23 cellular contexts compared by ENCODE assay signal in genomic region chr20:44731657-44732056, GRCh38. TPM values are rescaled to one million over a fixed set of nuclear protein-coding genes. Genes with fewer than 3 reads are reported as not detected.
DNase-seq lines count a peak whose midpoint lies in the region; ATAC-seq and TF ChIP-seq lines count a peak whose summit lies in the region.
"Had no signal": no experiment of that assay in that cellular context is flagged by ENCODE, and none has a peak within 500 bp of the region (broad histone marks: within the 10 kb centered on the region; RNA-seq: fewer than 3 reads in every experiment).

No MANE protein-coding gene starts in this region.

- 59 to 64% methylated on average over 8 of the region's 8 CpGs for WGBS in heart right ventricle, 2 donors
- 71 to 84% methylated on average over 8 of the region's 8 CpGs for WGBS in sigmoid colon, 2 donors

- H3K27ac ChIP-seq in heart right ventricle (peak overlapping the region in 7 of 10 donors; percentile 20 to 74 (median 58)), sigmoid colon (peak overlapping the region in 3 of 4 donors; percentile 31 to 48 (median 39))
- H3K27ac ChIP-seq: breast epithelium, VCaP had no signal

- BruUV-seq in Calu3 (replicated peaks; lab: Mats Ljungman, UMichigan): no TSS peak

- in situ Hi-C loops in KBM-7 (cut with MboI; ENCODE audit: low pct_unique_long_range_greater_than_20kb, low sequenced_read_pairs): no loop called here

- ATAC-seq in heart right ventricle: peak in 3 of 8 donors; percentile 4 to 18 (median 17)
- no peak for ATAC-seq in activated naive CD8-positive, alpha-beta T cell treated with anti-CD3 and anti-CD28 coated beads, Interleukin-2, amount 50 U/mL, for 24 hours
- ATAC-seq: naive thymus-derived CD4-positive, alpha-beta T cell had no signal

- POLR2A ChIA-PET in HEK293T (lab: Yijun Ruan, JAX): no interaction called here

- H3K27ac Mint-ChIP-seq in Calu3 (ENCODE audit: unreplicated experiment): peak overlapping the region; percentile 84
- no peak overlapping the region for H3K27ac Mint-ChIP-seq in activated naive CD8-positive, alpha-beta T cell treated with anti-CD3 and anti-CD28 coated beads, Interleukin-2, amount 50 U/mL, for 24 hours
- H3K27ac Mint-ChIP-seq: activated CD4-positive, alpha-beta T cell treated with anti-CD3 and anti-CD28 coated beads, Interleukin-2, amount 10 ng/mL, durations not matched to agents 7 days and 5 days; CD8-positive, alpha-beta memory T cell; dendritic cell treated with granulocyte-macrophage colony-stimulating factor and Interleukin-4, amounts not matched to agents 40 ng/mL and 50 ng/mL, for 4 days; naive thymus-derived CD4-positive, alpha-beta T cell had no signal

- no peaks in the 10 kb centered on the region for H3K36me3 ChIP-seq in heart right ventricle
- no peaks in the 10 kb centered on the region for H3K36me3 ChIP-seq in sigmoid colon
- H3K36me3 ChIP-seq: breast epithelium, HAP-1, ovary, tibial nerve had no signal

- intact Hi-C loops in Calu3 (cut with micrococcal nuclease; ENCODE audit: unreplicated experiment) (loop anchor here (2.0 to 10.0 kb wide), 2 partner anchors 39 to 517 kb away; partner anchors contain the start of gene OSER1), heart right ventricle (cut with DNase I) (loop anchor here in 8 of 10 donors (1.0 to 10.0 kb wide), 10 partner anchors 40 to 517 kb away; partner anchors contain the start of gene OSER1 (in 1 of the 8)), sigmoid colon (cut with DNase I) (loop anchor here (5.0 to 10.0 kb wide), 3 partner anchors 197 to 517 kb away; partner anchors contain the start of gene OSER1)

- TF ChIP-seq EP300 in sigmoid colon (IDR thresholded peaks at IDR 0.05): no peak

- no peak for DNase-seq in Calu3
- peak; percentile 76 for DNase-seq in NCI-H446 treated with DMSO at 0.1 percent for 48 hours (lab: John Stamatoyannopoulos, UW)
- DNase-seq in heart right ventricle: peak in 1 of 2 donors; percentile 59
- DNase-seq in sigmoid colon: no peak
- no peak for DNase-seq in HEK293T (ENCODE audit: extremely low spot score)
- no peak for DNase-seq in activated naive CD8-positive, alpha-beta T cell treated with anti-CD3 and anti-CD28 coated beads, Interleukin-2, amount 50 U/mL, for 24 hours
- DNase-seq in KBM-7: no peak
- DNase-seq: activated CD4-positive, alpha-beta T cell treated with anti-CD3 and anti-CD28 coated beads, Interleukin-2, amount 10 ng/mL, durations not matched to agents 7 days and 5 days; CD8-positive, alpha-beta memory T cell; EL; naive thymus-derived CD4-positive, alpha-beta T cell; NCI-H1105 treated with DMSO at 0.1 percent for 48 hours; PC-9; T-helper 2 cell had no signal

- H3K4me1 ChIP-seq in heart right ventricle (peaks cover 3 to 35% (median 23%) of the 10 kb centered on the region in 9 donors), sigmoid colon (peaks cover 0 to 39% (median 23%) of the 10 kb centered on the region in 4 donors)
- H3K4me1 ChIP-seq: breast epithelium had no signal

- H3K4me3 Mint-ChIP-seq in Calu3 (ENCODE audit: low read depth, unreplicated experiment): peak overlapping the region; percentile 3
- H3K4me3 Mint-ChIP-seq in activated naive CD8-positive, alpha-beta T cell treated with anti-CD3 and anti-CD28 coated beads, Interleukin-2, amount 50 U/mL, for 24 hours: no peak overlapping the region
- H3K4me3 Mint-ChIP-seq: activated CD4-positive, alpha-beta T cell treated with anti-CD3 and anti-CD28 coated beads, Interleukin-2, amount 10 ng/mL, durations not matched to agents 7 days and 5 days; CD8-positive, alpha-beta memory T cell; dendritic cell treated with granulocyte-macrophage colony-stimulating factor and Interleukin-4, amounts not matched to agents 40 ng/mL and 50 ng/mL, for 4 days; naive thymus-derived CD4-positive, alpha-beta T cell had no signal

- H3K27me3 ChIP-seq in heart right ventricle (no peaks in the 10 kb centered on the region), sigmoid colon (no peaks in the 10 kb centered on the region)
- H3K27me3 ChIP-seq: breast epithelium, ovary, tibial nerve had no signal

- peaks cover 85% of the 10 kb centered on the region for H3K4me1 Mint-ChIP-seq in Calu3 (ENCODE audit: low read depth, unreplicated experiment)
- H3K4me1 Mint-ChIP-seq in activated naive CD8-positive, alpha-beta T cell treated with anti-CD3 and anti-CD28 coated beads, Interleukin-2, amount 50 U/mL, for 24 hours: peaks cover 16% of the 10 kb centered on the region

- H3K36me3 Mint-ChIP-seq in Calu3 (ENCODE audit: insufficient read depth, unreplicated experiment): peaks cover 28% of the 10 kb centered on the region
- H3K36me3 Mint-ChIP-seq in activated naive CD8-positive, alpha-beta T cell treated with anti-CD3 and anti-CD28 coated beads, Interleukin-2, amount 50 U/mL, for 24 hours (ENCODE audit: low read depth): no peaks in the 10 kb centered on the region
- H3K36me3 Mint-ChIP-seq: CD8-positive, alpha-beta memory T cell had no signal

- H3K9me3 ChIP-seq in heart right ventricle: peaks cover 0 to 3% (median 0%) of the 10 kb centered on the region in 11 donors
- no peaks in the 10 kb centered on the region for H3K9me3 ChIP-seq in sigmoid colon
- H3K9me3 ChIP-seq: breast epithelium, HAP-1, ovary, tibial nerve had no signal

- H3K4me3 ChIP-seq in heart right ventricle (no peak overlapping the region), sigmoid colon (no peak overlapping the region)
- H3K4me3 ChIP-seq: breast epithelium, HAP-1, ovary, PC-9, tibial nerve had no signal

- no peaks in the 10 kb centered on the region for H3K9me3 Mint-ChIP-seq in Calu3 (ENCODE audit: low read depth, unreplicated experiment)
- no peaks in the 10 kb centered on the region for H3K9me3 Mint-ChIP-seq in activated naive CD8-positive, alpha-beta T cell treated with anti-CD3 and anti-CD28 coated beads, Interleukin-2, amount 50 U/mL, for 24 hours
- H3K9me3 Mint-ChIP-seq: CD8-positive, alpha-beta memory T cell had no signal

- H3K27me3 Mint-ChIP-seq in Calu3 (ENCODE audit: unreplicated experiment): no peaks in the 10 kb centered on the region
- no peaks in the 10 kb centered on the region for H3K27me3 Mint-ChIP-seq in activated naive CD8-positive, alpha-beta T cell treated with anti-CD3 and anti-CD28 coated beads, Interleukin-2, amount 50 U/mL, for 24 hours
- H3K27me3 Mint-ChIP-seq: activated CD4-positive, alpha-beta T cell treated with anti-CD3 and anti-CD28 coated beads, Interleukin-2, amount 10 ng/mL, durations not matched to agents 7 days and 5 days; naive thymus-derived CD4-positive, alpha-beta T cell had no signal

- no peak for TF ChIP-seq CTCF in Calu3 (IDR thresholded peaks at IDR 0.05; ENCODE audit: unreplicated experiment)
- TF ChIP-seq CTCF in heart right ventricle (IDR thresholded peaks at IDR 0.05): no peak
- no peak for TF ChIP-seq CTCF in sigmoid colon (IDR thresholded peaks at IDR 0.05)

- no peak for TF ChIP-seq POLR2A in sigmoid colon (IDR thresholded peaks at IDR 0.05)

- CTCF ChIA-PET in Calu3 (lab: Charles Lee) (interaction anchor here (0.6 to 7.8 kb wide), 5 partner anchors 11 to 313 kb away, joined by 4 to 131 read pairs (median 7); partner anchors contain the start of gene CCN5), HEK293T (lab: Yijun Ruan, JAX) (interaction anchor here (0.7 to 2.7 kb wide), 2 partner anchors 15 to 47 kb away, joined by 3 to 28 read pairs; no protein-coding TSS in a partner anchor)

TF ChIP-seq in HEK293T, 16 proteins besides CTCF, POLR2A, EP300 and RAD21:
- TF ChIP-seq NFRKB (IDR thresholded peaks at IDR 0.05) (no peak), ELF4 (IDR thresholded peaks at IDR 0.05) (no peak), ARNT (IDR thresholded peaks at IDR 0.05) (no peak), SP1 (IDR thresholded peaks at IDR 0.05) (no peak), FOXK2 (IDR thresholded peaks at IDR 0.05) (no peak), TARDBP (IDR thresholded peaks at IDR 0.05) (no peak), BHLHE40 (IDR thresholded peaks at IDR 0.05; ENCODE audit: borderline replicate concordance) (no peak), HDGF (IDR thresholded peaks at IDR 0.05; ENCODE audit: borderline replicate concordance) (no peak), FOXM1 (IDR thresholded peaks at IDR 0.05; ENCODE audit: borderline replicate concordance) (no peak), CTBP1 (IDR thresholded peaks at IDR 0.05; ENCODE audit: borderline replicate concordance) (no peak), ZNF384 (IDR thresholded peaks at IDR 0.05) (no peak), SUZ12 (IDR thresholded peaks at IDR 0.05) (no peak), L3MBTL2 (conservative IDR thresholded peaks at IDR 0.05) (no peak)

RNA-seq across cellular contexts. Expression of gene KCNK15, which starts 14.0 kb away (rescaled TPM):
- total RNA-seq in Calu3 (2022): 1.5 and 4.8 TPM in 2 replicates
- total RNA-seq in heart right ventricle: under 1 TPM; 0.13 to 0.82 (median 0.38) TPM
- polyA plus RNA-seq in heart right ventricle: under 1 TPM; 0.22 to 0.54 TPM
- total RNA-seq in sigmoid colon: 1 to 10 TPM in 2 of 4 donors, under 1 TPM in 2; 0.55 to 2.1 (median 1.0) TPM
- under 1 TPM in 2 of 3 donors, not detected in 1; 0.28 to 0.60 TPM for polyA plus RNA-seq in sigmoid colon
- total RNA-seq: activated CD4-positive, alpha-beta T cell treated with anti-CD3 and anti-CD28 coated beads, Interleukin-2, amount 10 ng/mL, durations not matched to agents 7 days and 5 days; endothelial cell of umbilical vein; LHCN-M2 had no signal
- polyA plus RNA-seq: CD8-positive, alpha-beta memory T cell; naive thymus-derived CD4-positive, alpha-beta T cell had no signal

RNA-seq across cellular contexts. Expression of gene CCN5, which starts 16.5 kb away (rescaled TPM):
- total RNA-seq in Calu3 (2022): 0.94 and 1.9 TPM in 2 replicates
- total RNA-seq in heart right ventricle: 10 to 100 TPM in 7 of 10 donors, 1 to 10 TPM in 3; 4.3 to 47.6 (median 14.4) TPM
- polyA plus RNA-seq in heart right ventricle: 10 to 100 TPM; 14.1 to 87.2 TPM
- 10 to 100 TPM in 3 of 4 donors, 1 to 10 TPM in 1; 5.0 to 48.7 (median 18.5) TPM for total RNA-seq in sigmoid colon
- polyA plus RNA-seq in sigmoid colon: 10 to 100 TPM in 1 of 3 donors, 1 to 10 TPM in 2; 1.0 to 21.0 (median 2.8) TPM
- total RNA-seq: activated CD4-positive, alpha-beta T cell treated with anti-CD3 and anti-CD28 coated beads, Interleukin-2, amount 10 ng/mL, durations not matched to agents 7 days and 5 days; CD8-positive, alpha-beta memory T cell; endothelial cell of umbilical vein; kidney epithelial cell; LHCN-M2; naive thymus-derived CD4-positive, alpha-beta T cell had no signal
- polyA plus RNA-seq: CD8-positive, alpha-beta memory T cell; naive thymus-derived CD4-positive, alpha-beta T cell had no signal
